In the genomic region with DNA sequence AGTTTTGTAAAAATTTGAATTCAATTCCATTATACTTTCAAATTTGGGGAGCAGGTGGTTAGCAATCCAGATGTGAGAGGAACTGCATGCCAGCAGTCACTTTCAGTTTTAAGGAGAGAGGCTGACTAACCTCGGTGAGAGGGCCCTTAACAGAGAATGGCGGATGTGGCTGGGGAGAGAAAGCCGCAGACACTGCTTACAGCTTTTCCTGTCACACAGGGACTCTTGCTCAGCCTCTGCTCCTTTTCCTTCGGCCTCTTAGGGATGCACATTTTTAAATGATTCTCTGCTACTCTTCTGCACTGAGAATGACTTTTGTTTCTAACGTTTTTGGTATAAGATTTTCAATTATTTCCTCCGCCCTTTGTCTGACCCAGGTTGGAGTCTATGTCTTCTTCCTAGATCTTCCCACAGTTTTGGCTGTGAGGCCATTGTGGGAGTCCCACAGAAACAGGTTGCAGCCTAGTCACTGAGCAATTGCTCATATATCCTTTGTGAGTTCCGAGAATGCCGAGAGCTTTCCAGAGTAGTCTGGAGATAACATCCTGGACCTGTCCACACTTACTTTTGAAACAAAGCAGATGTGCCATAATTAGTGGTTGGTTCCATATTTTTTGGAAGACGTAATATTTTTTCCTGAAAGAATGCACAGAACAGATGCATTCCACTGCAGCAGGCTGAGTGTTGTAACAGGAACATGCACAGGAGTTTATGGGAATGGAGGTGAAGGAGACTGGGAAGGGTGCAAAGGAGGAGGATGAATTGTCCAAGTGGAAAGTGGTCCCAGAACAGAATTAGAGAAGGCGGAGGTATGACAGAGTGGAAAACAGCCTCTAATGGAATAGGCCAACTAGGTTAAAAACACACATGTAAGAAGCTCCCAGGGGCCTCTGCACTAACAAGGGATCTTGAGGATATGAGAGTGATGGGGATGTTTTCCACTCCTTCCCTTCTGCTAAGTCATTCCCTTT, we compare ENCODE assay signal across 8 cellular contexts.
DNase-seq lines count a peak whose midpoint lies in the region; ATAC-seq, FAIRE-seq and TF ChIP-seq lines count a peak whose summit lies in the region.

No MANE protein-coding gene starts in this region.

- H4K20me1 ChIP-seq in astrocyte (ENCODE audit: insufficient read depth, low read length) = no peaks in the 10 kb centered on the region

- H3K36me3 ChIP-seq in astrocyte (ENCODE audit: insufficient read depth, low read length) (no peaks in the 10 kb centered on the region), pancreas (no peaks in the 10 kb centered on the region)

- no peak overlapping the region for H3K4me3 Mint-ChIP-seq in astrocyte (ENCODE audit: unreplicated experiment)

- H3K9me3 ChIP-seq in astrocyte (ENCODE audit: insufficient read depth, low read depth, low read length) = no peaks in the 10 kb centered on the region
- no peaks in the 10 kb centered on the region for H3K9me3 ChIP-seq in pancreas

- intact Hi-C loops in pancreas (cut with DNase I) = no loop called here

- H3K9me3 Mint-ChIP-seq in astrocyte (ENCODE audit: unreplicated experiment) = peaks cover 4% of the 10 kb centered on the region

- no peak for TF ChIP-seq CTCF in astrocyte (IDR thresholded peaks at IDR 0.05; ENCODE audit: insufficient read depth, low read depth, low read length)
- no peak for TF ChIP-seq CTCF in pancreas (IDR thresholded peaks at IDR 0.05)

- H3K79me2 ChIP-seq in astrocyte (ENCODE audit: insufficient read depth, low read length) = no peaks in the 10 kb centered on the region

- H3K4me1 Mint-ChIP-seq in astrocyte (ENCODE audit: low read depth, unreplicated experiment) = peaks cover 18% of the 10 kb centered on the region

- H3K27me3 ChIP-seq in astrocyte (ENCODE audit: insufficient read depth, low read length) (peaks cover 3% of the 10 kb centered on the region), pancreas (no peaks in the 10 kb centered on the region)

- H3K27ac Mint-ChIP-seq in astrocyte (ENCODE audit: unreplicated experiment) = no peak overlapping the region

- H2AFZ ChIP-seq in astrocyte (ENCODE audit: low read depth, low read length) = no peak overlapping the region

- H3K36me3 Mint-ChIP-seq in astrocyte (ENCODE audit: low read depth, unreplicated experiment) = no peaks in the 10 kb centered on the region

- H3K4me2 ChIP-seq in astrocyte (ENCODE audit: low read length) = peak overlapping the region; percentile 48

- 72 to 75% methylated on average over 10 of the region's 10 CpGs for WGBS in pancreas, 2 donors

- H3K4me1 ChIP-seq in astrocyte (ENCODE audit: insufficient read depth, low read length) = peaks cover 14% of the 10 kb centered on the region
- H3K4me1 ChIP-seq in pancreas = no peaks in the 10 kb centered on the region

- ATAC-seq in GM18861 (IDR thresholded peaks at IDR 0.05; ENCODE audit: unreplicated experiment) = peak; percentile 96
- peak; percentile 99 for ATAC-seq in HG02885 (IDR thresholded peaks at IDR 0.05; ENCODE audit: poor library complexity, unreplicated experiment)
- ATAC-seq in pancreas = peak in 3 of 4 donors; percentile 55 to 74 (median 73)

- peaks cover 2% of the 10 kb centered on the region for H3K27me3 Mint-ChIP-seq in astrocyte (ENCODE audit: low read depth, unreplicated experiment)

- no peak overlapping the region for H3K4me3 ChIP-seq in astrocyte (ENCODE audit: insufficient read depth, low read depth, low read length)
- no peak overlapping the region for H3K4me3 ChIP-seq in pancreas

- H3K9ac ChIP-seq in astrocyte (ENCODE audit: low read length) = peak overlapping the region; percentile 34

- H3K27ac ChIP-seq in astrocyte (ENCODE audit: low read depth, low read length) (peak overlapping the region; percentile 64), pancreas (no peak overlapping the region)

- FAIRE-seq in astrocyte (lab: Jason Lieb, UNC) (peak; percentile 76), pancreas (lab: Jason Lieb, UNC) (no peak)

- DNase-seq in T-helper 1 cell = peak; percentile 31 to 80 (median 49)
- DNase-seq in astrocyte (ENCODE audit: low read depth) = peak; percentile 92
- DNase-seq in pancreas = peak in 1 of 6 donors; percentile 46
- no peak for DNase-seq in HT-29 (ENCODE audit: low spot score)
- DNase-seq in NCI-H226 = no peak
- no peak for DNase-seq in putamen (ENCODE audit: low spot score)

Comparison
In these comparisons a context has a peak if more than half of its experiments do, and no peak if none do; other contexts are left out.
1. DNase-seq: peak in T-helper 1 cell (5 of 5) and astrocyte (single experiment); none in HT-29 (single experiment), NCI-H226 (single experiment) and putamen (single experiment).
2. Peak in every context shown above with its lines, with median percentiles within 50 percentile points of each other: ATAC-seq.